18 cellular contexts compared by ENCODE assay signal in the genomic region with DNA sequence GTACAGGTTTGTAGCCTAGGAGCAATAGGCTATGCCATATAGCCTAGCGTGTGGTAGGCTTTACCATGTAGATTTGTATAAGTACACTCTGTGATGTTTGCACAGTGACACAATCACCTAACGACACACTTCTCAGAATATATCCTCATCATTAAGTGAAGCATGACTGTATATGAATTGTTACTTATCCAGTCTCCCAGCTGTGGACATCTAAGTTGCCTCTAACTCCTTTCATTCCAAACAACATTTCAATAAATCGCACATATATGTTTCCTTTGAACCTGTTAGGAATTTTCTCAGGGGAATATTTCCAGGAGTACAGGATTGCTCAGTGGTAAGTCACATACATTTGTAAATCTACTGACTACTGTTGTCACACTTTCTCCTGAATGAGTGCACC.
DNase-seq lines count a peak whose midpoint lies in the region; ATAC-seq and TF ChIP-seq lines count a peak whose summit lies in the region.
"Had no signal": no experiment of that assay in that cellular context is flagged by ENCODE, and none has a peak within 500 bp of the region (broad histone marks: within the 10 kb centered on the region; RNA-seq: fewer than 3 reads in every experiment).

No MANE protein-coding gene starts in this region.

- H3K79me2 ChIP-seq in PC-3 (ENCODE audit: low read length), result no peaks in the 10 kb centered on the region

- H3K4me3 ChIP-seq in PC-3 (ENCODE audit: low read length) (no peak overlapping the region), mucosa of descending colon (no peak overlapping the region)
- H3K4me3 ChIP-seq: GM23338, PC-9, SJCRH30 had no signal

- no peak overlapping the region for H3K27ac ChIP-seq in CD4-positive, alpha-beta T cell (ENCODE audit: low read depth, low read length)
- H3K27ac ChIP-seq in PC-3 (ENCODE audit: low read length), result no peak overlapping the region
- H3K27ac ChIP-seq: KMS-11, PC-9, SJCRH30 had no signal

- H3K4me1 ChIP-seq in PC-3 (ENCODE audit: insufficient read depth, low read length) (no peaks in the 10 kb centered on the region), mucosa of descending colon (ENCODE audit: low read depth) (no peaks in the 10 kb centered on the region)
- H3K4me1 ChIP-seq: SJCRH30 had no signal

- H3K9me3 ChIP-seq in CD4-positive, alpha-beta T cell (ENCODE audit: control insufficient read depth, low read length), result no peaks in the 10 kb centered on the region
- no peaks in the 10 kb centered on the region for H3K9me3 ChIP-seq in PC-3 (ENCODE audit: low read length)
- H3K9me3 ChIP-seq in mucosa of descending colon, result no peaks in the 10 kb centered on the region
- H3K9me3 ChIP-seq: SJCRH30 had no signal

- no TSS peak for BruUV-seq in PC-3 (replicated peaks; lab: Mats Ljungman, UMichigan)

- no peaks in the 10 kb centered on the region for H3F3A ChIP-seq in PC-3 (ENCODE audit: low read length, unreplicated experiment)

- H3K27ac Mint-ChIP-seq in CD4-positive, alpha-beta T cell, result peak overlapping the region; percentile 65
- H3K27ac Mint-ChIP-seq: GM23338 had no signal

- H3K27me3 ChIP-seq in CD4-positive, alpha-beta T cell (ENCODE audit: control insufficient read depth, insufficient read depth, low read length), result no peaks in the 10 kb centered on the region
- peaks cover 15% of the 10 kb centered on the region for H3K27me3 ChIP-seq in PC-3 (ENCODE audit: low read length)
- H3K27me3 ChIP-seq: SJCRH30 had no signal

- H3K9me3 Mint-ChIP-seq in CD4-positive, alpha-beta T cell, result no peaks in the 10 kb centered on the region
- H3K9me3 Mint-ChIP-seq: GM23338 had no signal

- no peak overlapping the region for H3K4me2 ChIP-seq in PC-3 (ENCODE audit: low read length)
- H3K4me2 ChIP-seq: GM23338, KMS-11, PC-9 had no signal

- POLR2A ChIA-PET in CD4-positive, alpha-beta T cell (lab: Charles Lee), result no interaction called here
- POLR2A ChIA-PET in PC-3 (lab: Charles Lee; ENCODE audit: unreplicated experiment), result no interaction called here

- no peak overlapping the region for H3K4me3 Mint-ChIP-seq in CD4-positive, alpha-beta T cell
- H3K4me3 Mint-ChIP-seq: GM23338 had no signal

- no peak for TF ChIP-seq CTCF in CD4-positive, alpha-beta T cell (IDR thresholded peaks at IDR 0.05)
- TF ChIP-seq CTCF in PC-3 (conservative IDR thresholded peaks at IDR 0.05; ENCODE audit: low read depth, low read length), result no peak
- TF ChIP-seq CTCF in mucosa of descending colon (IDR thresholded peaks at IDR 0.05), result no peak

- H3K36me3 Mint-ChIP-seq in CD4-positive, alpha-beta T cell (ENCODE audit: low read depth), result peaks cover 78% of the 10 kb centered on the region

- peaks cover 84% of the 10 kb centered on the region for H3K4me1 Mint-ChIP-seq in CD4-positive, alpha-beta T cell (ENCODE audit: low read depth)

- CTCF ChIA-PET in CD4-positive, alpha-beta T cell (lab: Charles Lee), result no interaction called here
- CTCF ChIA-PET in PC-3 (lab: Charles Lee), result no interaction called here

- H3K36me3 ChIP-seq in PC-3 (ENCODE audit: low read depth, low read length), result no peaks in the 10 kb centered on the region
- H3K36me3 ChIP-seq in mucosa of descending colon (ENCODE audit: low read depth), result no peaks in the 10 kb centered on the region
- H3K36me3 ChIP-seq: SJCRH30 had no signal

- no peak overlapping the region for H2AFZ ChIP-seq in PC-3 (ENCODE audit: low read length)
- H2AFZ ChIP-seq: GM23338, PC-9 had no signal

- ATAC-seq in CD4-positive, alpha-beta T cell (ENCODE audit: poor library complexity), result no peak
- ATAC-seq in PC-3 (no peak), mucosa of descending colon (peak; percentile 22), GM19397 (IDR thresholded peaks at IDR 0.05; ENCODE audit: unreplicated experiment) (no peak), HG03280 (IDR thresholded peaks at IDR 0.05; ENCODE audit: unreplicated experiment) (no peak)
- ATAC-seq: GM23338, HCT116 had no signal

- intact Hi-C loops in CD4-positive, alpha-beta T cell (cut with DNase I, micrococcal nuclease), result loop anchor here (2.0 to 5.0 kb wide), 2 partner anchors 14 to 182 kb away; no protein-coding TSS in a partner anchor
- intact Hi-C loops in PC-3 (cut with micrococcal nuclease), result no loop called here
- intact Hi-C loops in mucosa of descending colon (cut with DNase I, micrococcal nuclease), result no loop called here

- no peak for DNase-seq in CD4-positive, alpha-beta T cell
- DNase-seq in DMS53 (lab: John Stamatoyannopoulos, UW) (peak; percentile 68), PC-3 (peak; percentile 8), mucosa of descending colon (no peak)
- no peak for DNase-seq in stimulated activated CD4-positive, alpha-beta T cell treated with anti-CD3 and anti-CD28 coated beads, Interleukin-15, amount 100 ng/mL, for 24 hours
- DNase-seq: ACHN, AML-193, DND-41, NCI-H146, NCI-H226, NCI-H82, PC-9, SJCRH30 had no signal

- H4K20me1 ChIP-seq in PC-3 (ENCODE audit: low read length), result no peaks in the 10 kb centered on the region

- no peak overlapping the region for H3K9ac ChIP-seq in PC-3 (ENCODE audit: low read length)
- H3K9ac ChIP-seq: KMS-11 had no signal

- no peaks in the 10 kb centered on the region for H3K27me3 Mint-ChIP-seq in CD4-positive, alpha-beta T cell

- H3K9me2 ChIP-seq in PC-3 (replicated peaks; ENCODE audit: low read length), result no peaks in the 10 kb centered on the region

Comparison
In these comparisons a context has a peak if more than half of its experiments do, and no peak if none do; other contexts are left out.
1. DNase-seq: peak in DMS53 (single experiment) and PC-3 (single experiment); none in CD4-positive, alpha-beta T cell (0 of 10), mucosa of descending colon (0 of 3) and stimulated activated CD4-positive, alpha-beta T cell treated with anti-CD3 and anti-CD28 coated beads, Interleukin-15, amount 100 ng/mL, for 24 hours (single experiment).
2. intact Hi-C loops: an anchor here in CD4-positive, alpha-beta T cell (2.0 to 5.0 kb wide); none called in PC-3 and mucosa of descending colon.